14 cellular contexts compared by ENCODE assay signal in the genomic region with DNA sequence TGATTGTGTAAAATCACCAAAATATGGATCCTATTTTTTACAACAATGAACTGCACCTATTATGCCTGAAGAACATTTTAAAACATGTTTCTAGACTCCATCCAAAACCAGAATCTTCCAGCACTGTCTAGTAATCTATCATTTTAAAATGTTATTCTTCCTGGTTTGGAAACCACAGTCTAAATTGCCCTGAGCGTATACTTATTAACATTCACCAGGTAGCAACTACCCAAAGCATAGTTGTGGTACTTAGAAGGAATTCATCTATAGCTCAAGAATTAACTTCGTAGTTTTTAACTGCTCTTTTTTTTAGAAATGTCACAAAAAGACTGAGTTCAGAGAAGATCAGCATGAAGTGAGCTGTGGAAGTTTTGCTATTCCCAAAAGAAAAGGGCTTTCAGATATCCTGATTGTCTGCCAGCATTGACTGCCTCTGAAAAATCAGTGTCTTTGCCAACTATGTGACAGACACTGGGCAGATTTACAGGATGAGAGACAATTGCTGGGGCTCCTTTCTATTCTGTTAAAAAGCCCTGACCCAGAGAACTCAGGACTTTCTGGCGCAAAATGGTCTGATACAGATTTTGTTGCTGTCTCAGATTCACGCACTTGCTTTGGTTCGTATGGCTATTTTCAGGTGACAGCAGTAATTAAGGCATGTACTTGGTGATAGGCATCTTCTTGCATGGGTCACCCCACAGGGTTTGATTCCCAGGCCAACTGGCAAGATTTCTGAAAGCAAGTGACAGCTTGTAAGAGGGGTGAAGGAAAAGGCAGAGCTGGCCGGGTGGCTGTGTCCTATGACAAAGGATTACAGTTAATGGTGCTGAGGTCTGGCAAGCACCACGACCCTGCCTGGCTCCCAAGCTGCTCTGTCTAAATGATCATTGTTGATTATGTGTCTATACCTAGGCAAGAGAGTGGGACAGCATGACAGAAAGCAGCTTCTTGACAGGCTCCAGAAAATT.
DNase-seq lines count a peak whose midpoint lies in the region; ATAC-seq and TF ChIP-seq lines count a peak whose summit lies in the region.
"Had no signal": no experiment of that assay in that cellular context is flagged by ENCODE, and none has a peak within 500 bp of the region (broad histone marks: within the 10 kb centered on the region; RNA-seq: fewer than 3 reads in every experiment).

No MANE protein-coding gene starts in this region.

- in situ Hi-C loops in HAP-1 (cut with MboI; ENCODE audit: low sequenced_read_pairs) = no loop called here

- H3K9me3 ChIP-seq in stomach smooth muscle (ENCODE audit: control insufficient read depth in 2 of 2, low read length in 2 of 2) = no peaks in the 10 kb centered on the region
- H3K9me3 ChIP-seq in HAP-1 = peaks cover 3% of the 10 kb centered on the region; the same call in 1 of the 2 replicates
- H3K9me3 ChIP-seq: psoas muscle, tibial nerve had no signal

- DNase-seq in NCI-H446 treated with DMSO at 0.1 percent for 48 hours (lab: John Stamatoyannopoulos, UW) (peak; percentile 98), coronary artery (ENCODE audit: low spot score) (no peak), lung microvascular endothelial cell (ENCODE audit: low read depth in 2 of 2) (peak; percentile 21 to 74), NCI-H1417 (lab: John Stamatoyannopoulos, UW) (no peak), HAP-1 (ENCODE audit: low spot score in 2 of 2) (no peak)
- DNase-seq: activated CD4-positive, alpha-beta T cell treated with anti-CD3 and anti-CD28 coated beads, Interleukin-2, amount 50 U/mL, for 48 hours; NCI-H1417 treated with DMSO at 0.1 percent for 48 hours; NK-92 treated with Interleukin-12 subunit alpha and Interleukin-12 subunit beta, amount 100 ng/mL, for 24 hours; psoas muscle had no signal

- H3K27me3 ChIP-seq in stomach smooth muscle (ENCODE audit: control insufficient read depth in 1 of 2, insufficient read depth in 2 of 2, low read length in 2 of 2) = no peaks in the 10 kb centered on the region
- no peaks in the 10 kb centered on the region for H3K27me3 ChIP-seq in HAP-1 (ENCODE audit: low read depth)
- H3K27me3 ChIP-seq: BLaER1 treated with 17β-estradiol and CSF1 and Interleukin-3, amounts not matched to agents 10 nM and 100 nM; tibial nerve had no signal

- no peak for TF ChIP-seq CTCF in coronary artery (IDR thresholded peaks at IDR 0.05)

- ATAC-seq in GM18511 (IDR thresholded peaks at IDR 0.05; ENCODE audit: unreplicated experiment) (no peak), HG03442 (IDR thresholded peaks at IDR 0.05; ENCODE audit: unreplicated experiment) (no peak)
- ATAC-seq: psoas muscle had no signal

- H3K4me1 ChIP-seq in stomach smooth muscle (ENCODE audit: control insufficient read depth, insufficient read depth, low read length) (peaks cover 41% of the 10 kb centered on the region), HAP-1 (no peaks in the 10 kb centered on the region)
- H3K4me1 ChIP-seq: psoas muscle had no signal

- no peak overlapping the region for H3K9ac ChIP-seq in stomach smooth muscle (ENCODE audit: low read length in 2 of 2)
- H3K9ac ChIP-seq: BLaER1 treated with 17β-estradiol and CSF1 and Interleukin-3, amounts not matched to agents 10 nM and 100 nM had no signal

- H3K36me3 ChIP-seq in stomach smooth muscle (ENCODE audit: control insufficient read depth in 2 of 2, insufficient read depth in 2 of 2, low read length in 2 of 2) = no peaks in the 10 kb centered on the region
- H3K36me3 ChIP-seq in HAP-1 (replicated peaks) = no peaks in the 10 kb centered on the region
- H3K36me3 ChIP-seq: BLaER1 treated with 17β-estradiol and CSF1 and Interleukin-3, amounts not matched to agents 10 nM and 100 nM; tibial nerve had no signal

- H3K27ac ChIP-seq in coronary artery (peak overlapping the region; percentile 74 to 84), stomach smooth muscle (ENCODE audit: low read length) (peak overlapping the region; percentile 69)
- H3K27ac ChIP-seq: psoas muscle had no signal

- H3K4me3 ChIP-seq in coronary artery = no peak overlapping the region
- H3K4me3 ChIP-seq in stomach smooth muscle (ENCODE audit: low read length in 2 of 2) = peak overlapping the region in 1 of 2 donors; percentile 55
- no peak overlapping the region for H3K4me3 ChIP-seq in HAP-1
- H3K4me3 ChIP-seq: BLaER1 treated with 17β-estradiol and CSF1 and Interleukin-3, amounts not matched to agents 10 nM and 100 nM; psoas muscle; tibial nerve had no signal

Comparison
In these comparisons a context has a peak if more than half of its experiments do, and no peak if none do; other contexts are left out.
1. DNase-seq: peak in NCI-H446 treated with DMSO at 0.1 percent for 48 hours (single experiment) and lung microvascular endothelial cell (2 of 2); none in coronary artery (single experiment), NCI-H1417 (0 of 3) and HAP-1 (0 of 2).